Comparison of ENCODE assay signal across 14 cellular contexts in the genomic region with DNA sequence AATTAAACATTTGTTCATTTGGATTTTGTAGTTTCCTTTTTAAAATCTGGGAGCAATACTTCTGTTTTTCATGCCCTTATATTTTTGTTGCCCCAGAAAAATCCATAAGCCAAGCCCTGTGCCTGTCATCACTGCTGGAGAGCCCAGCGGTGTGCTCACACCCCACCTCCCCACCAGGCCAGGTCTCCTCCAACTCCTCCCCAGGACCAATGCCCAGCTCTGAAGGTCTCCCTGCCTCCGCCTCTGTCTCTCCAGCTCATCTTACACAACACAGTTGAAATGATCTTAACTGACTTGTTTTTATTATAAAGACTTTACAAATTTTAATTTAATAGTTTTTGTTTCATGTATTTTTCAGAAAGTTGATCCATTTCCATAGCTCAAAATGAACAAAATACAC.
DNase-seq lines count a peak whose midpoint lies in the region; ATAC-seq and TF ChIP-seq lines count a peak whose summit lies in the region.
"Had no signal": no experiment of that assay in that cellular context is flagged by ENCODE, and none has a peak within 500 bp of the region (broad histone marks: within the 10 kb centered on the region; RNA-seq: fewer than 3 reads in every experiment).

No MANE protein-coding gene starts in this region.

- CTCF ChIA-PET in activated naive CD4-positive, alpha-beta T cell treated with anti-CD3 and anti-CD28 coated beads for 36 hours (lab: Charles Lee): interaction anchor here (0.6 to 4.6 kb wide), 11 partner anchors 12 to 139 kb away, joined by 3 to 78 read pairs (median 3); no protein-coding TSS in a partner anchor

- H3F3A ChIP-seq in MM.1S (ENCODE audit: insufficient read depth, low read length): no peaks in the 10 kb centered on the region

- H3K4me3 Mint-ChIP-seq in activated naive CD4-positive, alpha-beta T cell treated with anti-CD3 and anti-CD28 coated beads for 36 hours: peak overlapping the region; percentile 70
- no peak overlapping the region for H3K4me3 Mint-ChIP-seq in stimulated activated memory B cell treated with anti-CD40 and anti-IgM and Interleukin-4, amounts not matched to agents 10 μg/mL and 1 μg/mL and 100 μg/mL, for 72 hours

- H4K20me1 ChIP-seq in MM.1S (ENCODE audit: insufficient read depth, low read length): no peaks in the 10 kb centered on the region

- H3K4me2 ChIP-seq in MM.1S (ENCODE audit: low read depth, low read length): peak overlapping the region; percentile 81

- no peak for TF ChIP-seq CTCF in MM.1S (IDR thresholded peaks at IDR 0.05; ENCODE audit: low read length)
- no peak for TF ChIP-seq CTCF in GM10266 (IDR thresholded peaks at IDR 0.05; ENCODE audit: control insufficient read depth, insufficient read depth, low read depth, missing control alignments)

- no peaks in the 10 kb centered on the region for H3K27me3 ChIP-seq in MM.1S (replicated peaks; ENCODE audit: insufficient read depth, low read length)
- peaks cover 3% of the 10 kb centered on the region for H3K27me3 ChIP-seq in effector memory CD4-positive, alpha-beta T cell (replicated peaks; ENCODE audit: control insufficient read depth, insufficient read depth, low read length, poor library complexity, severe bottlenecking)
- H3K27me3 ChIP-seq: Peyer's patch had no signal

- no peaks in the 10 kb centered on the region for H3K4me1 ChIP-seq in MM.1S (ENCODE audit: low read length)
- peaks cover 8% of the 10 kb centered on the region for H3K4me1 ChIP-seq in effector memory CD4-positive, alpha-beta T cell (ENCODE audit: control insufficient read depth, insufficient read depth, low read length, poor library complexity, severe bottlenecking)

- peak overlapping the region; percentile 34; the same call in 1 of the 2 replicates for H3K9ac ChIP-seq in MM.1S (ENCODE audit: low read length)

- no peak overlapping the region for H3K27ac ChIP-seq in MM.1S (ENCODE audit: low read length)
- H3K27ac ChIP-seq in effector memory CD4-positive, alpha-beta T cell (ENCODE audit: insufficient read depth, low read length, poor library complexity, severe bottlenecking): no peak overlapping the region
- H3K27ac ChIP-seq: Peyer's patch, tibial artery had no signal

- H3K9me3 Mint-ChIP-seq in activated naive CD4-positive, alpha-beta T cell treated with anti-CD3 and anti-CD28 coated beads for 36 hours: no peaks in the 10 kb centered on the region
- no peaks in the 10 kb centered on the region for H3K9me3 Mint-ChIP-seq in stimulated activated memory B cell treated with anti-CD40 and anti-IgM and Interleukin-4, amounts not matched to agents 10 μg/mL and 1 μg/mL and 100 μg/mL, for 72 hours
- H3K9me3 Mint-ChIP-seq: activated B cell treated with CpG ODN at 0.5 μM for 24 hours, memory B cell, nephron progenitor cell had no signal

- peak overlapping the region; percentile 61; the same call in 1 of the 2 replicates for H3K4me3 ChIP-seq in MM.1S (ENCODE audit: low read length)
- peak overlapping the region; percentile 43 for H3K4me3 ChIP-seq in effector memory CD4-positive, alpha-beta T cell (ENCODE audit: insufficient read depth, low read depth, low read length, poor library complexity, severe bottlenecking)

- H3K4me1 Mint-ChIP-seq in activated naive CD4-positive, alpha-beta T cell treated with anti-CD3 and anti-CD28 coated beads for 36 hours (ENCODE audit: low read depth): peaks cover 4% of the 10 kb centered on the region
- peaks cover 7% of the 10 kb centered on the region for H3K4me1 Mint-ChIP-seq in stimulated activated memory B cell treated with anti-CD40 and anti-IgM and Interleukin-4, amounts not matched to agents 10 μg/mL and 1 μg/mL and 100 μg/mL, for 72 hours

- H3K79me2 ChIP-seq in MM.1S (ENCODE audit: low read length): no peaks in the 10 kb centered on the region

- H3K9me3 ChIP-seq in MM.1S (replicated peaks; ENCODE audit: insufficient read depth, low read length): no peaks in the 10 kb centered on the region
- H3K9me3 ChIP-seq in effector memory CD4-positive, alpha-beta T cell (ENCODE audit: control insufficient read depth, low read length): no peaks in the 10 kb centered on the region
- H3K9me3 ChIP-seq: Peyer's patch, tibial artery had no signal

- no peaks in the 10 kb centered on the region for H3K36me3 Mint-ChIP-seq in activated naive CD4-positive, alpha-beta T cell treated with anti-CD3 and anti-CD28 coated beads for 36 hours (ENCODE audit: low read depth)
- H3K36me3 Mint-ChIP-seq in stimulated activated memory B cell treated with anti-CD40 and anti-IgM and Interleukin-4, amounts not matched to agents 10 μg/mL and 1 μg/mL and 100 μg/mL, for 72 hours: no peaks in the 10 kb centered on the region
- H3K36me3 Mint-ChIP-seq: activated naive CD8-positive, alpha-beta T cell; memory B cell had no signal

- no peaks in the 10 kb centered on the region for H3K9me2 ChIP-seq in MM.1S (replicated peaks; ENCODE audit: insufficient read depth, low read length)

- DNase-seq in activated naive CD4-positive, alpha-beta T cell treated with anti-CD3 and anti-CD28 coated beads for 36 hours: no peak
- no peak for DNase-seq in activated naive CD4-positive, alpha-beta T cell treated with anti-CD3 and anti-CD28 coated beads, Interleukin-2, amount 50 U/mL, for 16 hours
- DNase-seq in MM.1S (no peak), DMS153 (lab: John Stamatoyannopoulos, UW) (no peak), GM10266 (ENCODE audit: extremely low spot score) (no peak)
- no peak for DNase-seq in effector memory CD4-positive, alpha-beta T cell
- no peak for DNase-seq in stimulated activated naive CD4-positive, alpha-beta T cell (lab: John Stamatoyannopoulos, UW)

- no peak overlapping the region for H3K27ac Mint-ChIP-seq in activated naive CD4-positive, alpha-beta T cell treated with anti-CD3 and anti-CD28 coated beads for 36 hours
- H3K27ac Mint-ChIP-seq in stimulated activated memory B cell treated with anti-CD40 and anti-IgM and Interleukin-4, amounts not matched to agents 10 μg/mL and 1 μg/mL and 100 μg/mL, for 72 hours: peak overlapping the region; percentile 25
- H3K27ac Mint-ChIP-seq: activated naive CD8-positive, alpha-beta T cell; nephron progenitor cell had no signal

- intact Hi-C loops in activated naive CD4-positive, alpha-beta T cell treated with anti-CD3 and anti-CD28 coated beads for 36 hours (cut with micrococcal nuclease): loop anchor here (1.0 kb wide), 4 partner anchors 14 to 223 kb away; no protein-coding TSS in a partner anchor

- ATAC-seq in stimulated activated memory B cell treated with anti-CD40 and anti-IgM and Interleukin-4, amounts not matched to agents 10 μg/mL and 1 μg/mL and 100 μg/mL, for 72 hours: no peak

- peak overlapping the region; percentile 52; the same call in 1 of the 2 replicates for H2AFZ ChIP-seq in MM.1S (ENCODE audit: low read length)

- H3K36me3 ChIP-seq in MM.1S (replicated peaks; ENCODE audit: insufficient read depth, low read length): no peaks in the 10 kb centered on the region
- H3K36me3 ChIP-seq in effector memory CD4-positive, alpha-beta T cell (ENCODE audit: control insufficient read depth, insufficient read depth, low read length): no peaks in the 10 kb centered on the region
- H3K36me3 ChIP-seq: Peyer's patch, tibial artery had no signal

- peaks cover 12% of the 10 kb centered on the region for H3K27me3 Mint-ChIP-seq in activated naive CD4-positive, alpha-beta T cell treated with anti-CD3 and anti-CD28 coated beads for 36 hours (ENCODE audit: low read depth)
- H3K27me3 Mint-ChIP-seq in stimulated activated memory B cell treated with anti-CD40 and anti-IgM and Interleukin-4, amounts not matched to agents 10 μg/mL and 1 μg/mL and 100 μg/mL, for 72 hours: no peaks in the 10 kb centered on the region
